In the genomic region with DNA sequence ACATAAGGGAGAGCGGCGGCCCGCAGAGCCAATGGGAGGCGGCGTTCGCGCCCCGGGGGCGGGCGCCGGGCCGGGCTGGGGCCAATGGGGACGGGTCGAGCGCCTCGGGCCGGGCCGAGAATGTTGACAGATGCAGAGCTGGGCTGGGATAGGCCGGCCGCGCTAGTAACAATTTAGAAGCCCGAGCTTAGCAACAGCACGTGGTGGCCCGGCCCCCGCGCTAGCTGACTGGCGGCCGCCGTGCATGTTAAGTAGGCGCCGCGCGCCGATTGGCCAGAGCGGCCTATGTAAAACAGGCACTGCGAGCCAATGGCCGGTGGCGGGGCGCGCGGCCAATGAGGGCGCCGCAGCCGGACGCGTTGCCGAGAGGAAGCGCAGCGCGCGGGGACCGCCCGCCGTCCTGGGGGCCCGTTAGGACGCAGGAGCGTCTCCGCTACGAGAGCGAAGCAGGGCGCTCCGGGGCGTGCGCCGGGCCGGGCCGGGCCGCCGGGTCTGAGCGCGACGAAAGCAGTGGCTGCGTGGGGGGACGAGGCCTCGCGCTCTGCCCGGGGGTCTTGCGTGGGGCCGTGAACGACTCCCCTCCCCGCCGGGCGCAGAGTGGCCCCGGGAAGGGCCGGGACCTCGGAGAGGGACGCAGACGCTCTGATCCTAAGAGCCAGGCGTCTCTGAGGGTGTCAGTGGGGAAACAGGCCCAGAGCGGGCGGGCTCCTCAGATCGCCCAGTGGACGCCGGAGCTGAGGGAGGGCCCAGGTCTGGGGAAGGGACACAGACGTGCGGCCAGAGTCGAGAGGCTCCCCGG, we compare ENCODE assay signal across 8 cellular contexts. TPM values are rescaled to one million over a fixed set of nuclear protein-coding genes. Genes with fewer than 3 reads are reported as not detected.
DNase-seq lines count a peak whose midpoint lies in the region; ATAC-seq, FAIRE-seq and TF ChIP-seq lines count a peak whose summit lies in the region.

No MANE protein-coding gene starts in this region.

- no peak for FAIRE-seq in bronchial epithelial cell (lab: Jason Lieb, UNC)

- DNase-seq in AG08395 (ENCODE audit: low spot score): peak; percentile 98
- DNase-seq in NCI-H2227 (lab: John Stamatoyannopoulos, UW; ENCODE audit: unreplicated experiment): peak; percentile 97
- peak; percentile 95 for DNase-seq in bronchial epithelial cell (ENCODE audit: low read depth)
- peak; percentile 96 for DNase-seq in iPS-NIHi11 (ENCODE audit: low spot score)

- H3K27ac ChIP-seq in skin epidermis: peak overlapping the region; percentile 84 to 99 (median 95)

- no peak for TF ChIP-seq CTCF in WI38 (IDR thresholded peaks at IDR 0.05; ENCODE audit: low read depth, low read length)
- no peak for TF ChIP-seq CTCF in bronchial epithelial cell (IDR thresholded peaks at IDR 0.05; ENCODE audit: insufficient read depth, low read length, severe bottlenecking)

- H3K36me3 ChIP-seq in bronchial epithelial cell (ENCODE audit: control insufficient read depth, insufficient read depth, low read length): peaks cover 14% of the 10 kb centered on the region

- H3K4me3 ChIP-seq in WI38 (ENCODE audit: low read depth, low read length): peak overlapping the region; percentile 67
- H3K4me3 ChIP-seq in bronchial epithelial cell (ENCODE audit: low read depth, low read length): peak overlapping the region; percentile 66
- H3K4me3 ChIP-seq in skin epidermis: peak overlapping the region; percentile 45 to 94 (median 91)

- ATAC-seq in GM18909 (IDR thresholded peaks at IDR 0.05; ENCODE audit: poor library complexity, unreplicated experiment): peak; percentile 92
- peak; percentile 87 for ATAC-seq in HG03159 (IDR thresholded peaks at IDR 0.05; ENCODE audit: unreplicated experiment)

- H3K27me3 ChIP-seq in bronchial epithelial cell (ENCODE audit: control insufficient read depth, insufficient read depth, low read length): no peaks in the 10 kb centered on the region

RNA-seq across cellular contexts. Expression of a gene that starts 0.4 kb away (rescaled TPM):
- total RNA-seq in bronchial epithelial cell: 10.5 and 13.2 TPM in 2 replicates

RNA-seq across cellular contexts. Expression of a gene that starts 20.4 kb away (rescaled TPM):
- total RNA-seq in bronchial epithelial cell: 8.4 and 9.2 TPM in 2 replicates

RNA-seq across cellular contexts. Expression of a gene that starts 20.4 kb away (rescaled TPM):
- total RNA-seq in bronchial epithelial cell: 1.4 and 1.6 TPM in 2 replicates

Comparison
In these comparisons a context has a peak if more than half of its experiments do, and no peak if none do; other contexts are left out.
1. Peak in every context shown above with its lines: DNase-seq, ATAC-seq, H3K4me3 ChIP-seq and H3K27ac ChIP-seq.